1 cellular context compared by ENCODE assay signal in the genomic region with DNA sequence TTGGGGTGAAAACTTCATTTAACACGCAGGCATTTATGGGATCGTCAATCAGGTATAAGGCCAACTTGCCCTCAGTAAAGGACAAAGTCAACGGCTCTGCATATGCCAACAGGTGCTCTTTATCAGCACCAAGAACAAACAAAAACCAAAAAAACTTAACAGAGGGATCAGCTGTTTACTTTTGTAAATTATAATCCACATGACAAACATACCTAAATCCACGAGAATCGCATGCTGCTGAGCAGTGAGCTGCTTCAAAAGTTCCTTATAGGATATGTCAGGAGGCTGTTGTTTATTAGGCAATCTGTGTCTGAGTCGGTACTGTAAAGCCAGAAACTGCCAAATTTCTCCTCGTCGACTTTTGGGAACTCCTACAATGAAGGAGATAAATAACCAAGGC.
TF ChIP-seq lines count a peak whose summit lies in the region.

No MANE protein-coding gene starts in this region.

TF ChIP-seq in GM23338, 12 proteins besides CTCF, POLR2A, EP300 and RAD21 (continued from another document):
- TF ChIP-seq ZNF462 (CRISPR knock-in tag; IDR thresholded peaks at IDR 0.05) (no peak), ZNF114 (CRISPR knock-in tag; IDR thresholded peaks at IDR 0.05) (no peak), EZH2phosphoT487 (IDR thresholded peaks at IDR 0.05; ENCODE audit: unreplicated experiment) (no peak), STAT1 (IDR thresholded peaks at IDR 0.05; ENCODE audit: unreplicated experiment) (no peak), ETS1 (IDR thresholded peaks at IDR 0.05) (no peak)
TF ChIP-seq in GM23338: peak in this region for 0.
